12 cellular contexts compared by ENCODE assay signal in genomic region chr13:19148561-19148960, GRCh38. TPM values are rescaled to one million over a fixed set of nuclear protein-coding genes. Genes with fewer than 3 reads are reported as not detected.
"Had no signal": no experiment of that assay in that cellular context is flagged by ENCODE, and none has a peak within 500 bp of the region (broad histone marks: within the 10 kb centered on the region; RNA-seq: fewer than 3 reads in every experiment).

No MANE protein-coding gene starts in this region.

- H3K4me3 ChIP-seq: GM23248, GM23338, HAP-1 had no signal

- H3K27ac Mint-ChIP-seq: GM23338, H9, HFFc6 had no signal

- ATAC-seq: GM23338, HCT116 had no signal

- FAIRE-seq: H1, H54 had no signal

- H3K9ac ChIP-seq: GM23248 had no signal

- H3K4me3 Mint-ChIP-seq: GM23338, H9, HFFc6 had no signal

- H3K4me1 ChIP-seq: HAP-1 had no signal

- H2AFZ ChIP-seq: GM23248, GM23338 had no signal

- H3K4me2 ChIP-seq: GM23338 had no signal

- DNase-seq: GM23248, GOT3, H7, H9, HCEC 1CT, HFFc6 had no signal

- H3K4me1 Mint-ChIP-seq: GM23338, H9 had no signal

- H3K36me3 ChIP-seq: HAP-1 had no signal

- H3K27ac ChIP-seq: GM23248 had no signal

RNA-seq across cellular contexts. Expression of gene TUBA3C, which starts 33.1 kb away (rescaled TPM):
- total RNA-seq: GM23248, GM23338, H1, H4, H7, H9, HFFc6 had no signal
- polyA plus RNA-seq: GM23248, GM23338, H1 had no signal
